In the genomic region with DNA sequence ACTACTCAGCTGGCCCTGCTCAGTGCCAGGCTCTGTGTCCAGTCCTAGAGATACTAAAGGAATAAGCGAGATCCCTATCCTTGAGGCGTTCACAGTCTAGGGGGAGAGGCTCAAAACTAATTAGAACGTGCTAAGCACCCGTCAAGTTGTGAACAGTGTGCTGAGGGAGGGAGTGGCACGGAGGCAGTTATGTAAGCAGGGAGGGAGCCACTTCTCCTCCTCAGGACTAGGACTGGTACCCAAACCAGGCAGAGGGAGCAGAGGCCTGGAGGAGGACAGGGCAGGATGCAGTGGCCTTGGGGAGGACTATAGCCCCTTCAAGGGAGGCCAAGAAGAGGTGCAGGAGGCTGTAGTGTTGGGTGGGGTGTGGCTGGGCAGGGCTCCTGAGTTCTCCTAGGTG, we compare ENCODE assay signal across 23 cellular contexts. TPM values are rescaled to one million over a fixed set of nuclear protein-coding genes. Genes with fewer than 3 reads are reported as not detected.
"Had no signal": no experiment of that assay in that cellular context is flagged by ENCODE, and none has a peak within 500 bp of the region (broad histone marks: within the 10 kb centered on the region; RNA-seq: fewer than 3 reads in every experiment).

No MANE protein-coding gene starts in this region.

- H3K27me3 ChIP-seq: ascending aorta, body of pancreas had no signal

- H3K27ac Mint-ChIP-seq: activated B cell treated with CpG ODN at 0.5 μM for 24 hours; activated CD4-positive, alpha-beta T cell treated with anti-CD3 and anti-CD28 coated beads, Interleukin-2, amount 10 ng/mL, durations not matched to agents 24 days and 14 days; activated CD8-positive, alpha-beta memory T cell treated with anti-CD3 and anti-CD28 coated beads, Interleukin-2, amount 10 ng/mL, durations not matched to agents 7 days and 5 days; activated naive CD8-positive, alpha-beta T cell treated with anti-CD3 and anti-CD28 coated beads, Interleukin-2, amount 50 U/mL, for 24 hours; activated T-cell treated with anti-CD3 and anti-CD28 coated beads, Interleukin-2, amount 50 U/mL, for 24 hours; T-helper 1 cell treated with Interleukin-12 subunit alpha and Interleukin-12 subunit beta and Interleukin-4 antibody, amounts not matched to agents 30 μg/mL and 1 μg/mL, for 36 hours had no signal

- H3K4me3 ChIP-seq: ascending aorta, body of pancreas had no signal

- H3K4me1 ChIP-seq: ascending aorta, body of pancreas had no signal

- H3K36me3 Mint-ChIP-seq: activated naive CD4-positive, alpha-beta T cell treated with anti-CD3 and anti-CD28 coated beads, Interleukin-2, amount 50 U/mL, for 72 hours had no signal

- H3K9me3 ChIP-seq: ascending aorta, body of pancreas had no signal

- ATAC-seq: activated CD8-positive, alpha-beta memory T cell treated with anti-CD3 and anti-CD28 coated beads, Interleukin-2, amount 10 ng/mL, durations not matched to agents 7 days and 5 days; activated naive CD4-positive, alpha-beta T cell treated with anti-CD3 and anti-CD28 coated beads, Interleukin-2, amount 50 U/mL, for 72 hours; activated naive CD8-positive, alpha-beta T cell treated with anti-CD3 and anti-CD28 coated beads, Interleukin-2, amount 50 U/mL, for 24 hours; body of pancreas; PC-3 had no signal

- H3K27ac ChIP-seq: ascending aorta, body of pancreas, KMS-11 had no signal

- H3K4me3 Mint-ChIP-seq: activated B cell treated with CpG ODN at 0.5 μM for 24 hours; activated CD4-positive, alpha-beta T cell treated with anti-CD3 and anti-CD28 coated beads, Interleukin-2, amount 10 ng/mL, durations not matched to agents 24 days and 14 days; activated CD8-positive, alpha-beta memory T cell treated with anti-CD3 and anti-CD28 coated beads, Interleukin-2, amount 10 ng/mL, durations not matched to agents 7 days and 5 days; activated naive CD8-positive, alpha-beta T cell treated with anti-CD3 and anti-CD28 coated beads, Interleukin-2, amount 50 U/mL, for 24 hours; activated T-cell treated with anti-CD3 and anti-CD28 coated beads, Interleukin-2, amount 50 U/mL, for 24 hours; T-helper 1 cell treated with Interleukin-12 subunit alpha and Interleukin-12 subunit beta and Interleukin-4 antibody, amounts not matched to agents 30 μg/mL and 1 μg/mL, for 36 hours had no signal

- H3K27me3 Mint-ChIP-seq: activated B cell treated with CpG ODN at 0.5 μM for 24 hours; activated CD4-positive, alpha-beta T cell treated with anti-CD3 and anti-CD28 coated beads, Interleukin-2, amount 10 ng/mL, durations not matched to agents 24 days and 14 days; activated CD8-positive, alpha-beta memory T cell treated with anti-CD3 and anti-CD28 coated beads, Interleukin-2, amount 10 ng/mL, durations not matched to agents 7 days and 5 days; activated naive CD8-positive, alpha-beta T cell treated with anti-CD3 and anti-CD28 coated beads, Interleukin-2, amount 50 U/mL, for 24 hours; activated T-cell treated with anti-CD3 and anti-CD28 coated beads, Interleukin-2, amount 50 U/mL, for 24 hours had no signal

- DNase-seq: activated B cell treated with CpG ODN at 0.5 μM for 24 hours; activated CD4-positive, alpha-beta T cell treated with anti-CD3 and anti-CD28 coated beads for 1 hour; activated CD4-positive, alpha-beta T cell treated with anti-CD3 and anti-CD28 coated beads, Interleukin-2, amount 10 ng/mL, durations not matched to agents 24 days and 14 days; activated CD4-positive, alpha-beta T cell treated with anti-CD3 and anti-CD28 coated beads, Interleukin-2, amount 50 U/mL, for 48 hours; activated CD8-positive, alpha-beta memory T cell treated with anti-CD3 and anti-CD28 coated beads, Interleukin-2, amount 10 ng/mL, durations not matched to agents 7 days and 5 days; activated effector memory CD4-positive, alpha-beta T cell treated with anti-CD3 and anti-CD28 coated beads, Interleukin-2, amount 50 U/mL, for 16 hours; activated naive CD4-positive, alpha-beta T cell treated with Interleukin-2 at 50 U/mL for 16 hours; activated naive CD8-positive, alpha-beta T cell treated with anti-CD3 and anti-CD28 coated beads, Interleukin-2, amount 50 U/mL, for 24 hours; activated T-cell treated with anti-CD3 and anti-CD28 coated beads, Interleukin-2, amount 50 U/mL, for 24 hours; amniotic stem cell; body of pancreas; NCI-H1092 treated with DMSO at 0.1 percent for 48 hours; NCI-H1436; NCI-H187; NCI-H2081; NCI-H510A treated with DMSO at 0.1 percent for 48 hours; NCI-H69; PC-3; SHP77 treated with DMSO at 0.1 percent for 48 hours had no signal

- H3K9me3 Mint-ChIP-seq: activated B cell treated with CpG ODN at 0.5 μM for 24 hours; activated CD4-positive, alpha-beta T cell treated with anti-CD3 and anti-CD28 coated beads, Interleukin-2, amount 10 ng/mL, durations not matched to agents 24 days and 14 days; activated naive CD4-positive, alpha-beta T cell treated with anti-CD3 and anti-CD28 coated beads, Interleukin-2, amount 50 U/mL, for 72 hours; activated naive CD8-positive, alpha-beta T cell treated with anti-CD3 and anti-CD28 coated beads, Interleukin-2, amount 50 U/mL, for 24 hours; activated T-cell treated with anti-CD3 and anti-CD28 coated beads, Interleukin-2, amount 50 U/mL, for 24 hours; T-helper 1 cell treated with Interleukin-12 subunit alpha and Interleukin-12 subunit beta and Interleukin-4 antibody, amounts not matched to agents 30 μg/mL and 1 μg/mL, for 36 hours had no signal

- H3K4me1 Mint-ChIP-seq: activated B cell treated with CpG ODN at 0.5 μM for 24 hours; activated CD4-positive, alpha-beta T cell treated with anti-CD3 and anti-CD28 coated beads, Interleukin-2, amount 10 ng/mL, durations not matched to agents 24 days and 14 days; activated CD8-positive, alpha-beta memory T cell treated with anti-CD3 and anti-CD28 coated beads, Interleukin-2, amount 10 ng/mL, durations not matched to agents 7 days and 5 days; activated naive CD8-positive, alpha-beta T cell treated with anti-CD3 and anti-CD28 coated beads, Interleukin-2, amount 50 U/mL, for 24 hours had no signal

RNA-seq across cellular contexts. Expression of a gene that starts 39.6 kb away (rescaled TPM):
- total RNA-seq: activated B cell treated with CpG ODN at 0.5 μM for 24 hours had no signal
